ENCODE assay signal across 35 cellular contexts in genomic region chr2:120461546-120462537, GRCh38.
"Had no signal": no experiment of that assay in that cellular context is flagged by ENCODE, and none has a peak within 500 bp of the region (broad histone marks: within the 10 kb centered on the region; RNA-seq: fewer than 3 reads in every experiment).

No MANE protein-coding gene starts in this region.

- H3K4me2 ChIP-seq: PC-9 had no signal

- H3K4me3 ChIP-seq: PC-9 had no signal

- H3K27ac ChIP-seq: PC-9, RWPE1, VCaP had no signal

- ATAC-seq: activated CD8-positive, alpha-beta T cell treated with anti-CD3 and anti-CD28 coated beads for 36 hours; activated T-cell treated with anti-CD3 and anti-CD28 coated beads, Interleukin-2, amount 50 U/mL, for 72 hours; activated T-helper 17 cell treated with anti-CD3 and anti-CD28 coated beads, Interleukin-2, amount 50 U/mL, for 72 hours; Right ventricle myocardium inferior; SK-N-SH treated with all-trans-retinoic acid at 6 μM for 48 hours had no signal

- FAIRE-seq: astrocyte, bronchial epithelial cell, RCC 7860 had no signal

- H2AFZ ChIP-seq: PC-9 had no signal

- DNase-seq: activated CD4-positive, alpha-beta T cell treated with anti-CD3 and anti-CD28 coated beads for 1 hour; activated CD4-positive, alpha-beta T cell treated with anti-CD3 and anti-CD28 coated beads for 48 hours; activated CD4-positive, CD25-positive, alpha-beta regulatory T cell; activated CD8-positive, alpha-beta T cell treated with anti-CD3 and anti-CD28 coated beads for 36 hours; activated effector memory CD4-positive, alpha-beta T cell treated with anti-CD3 and anti-CD28 coated beads, Interleukin-2, amount 50 U/mL, for 16 hours; activated naive CD4-positive, alpha-beta T cell; activated naive CD8-positive, alpha-beta T cell treated with anti-CD3 and anti-CD28 coated beads, Interleukin-2, amount 10 ng/mL, durations not matched to agents 7 days and 5 days; activated T-cell treated with anti-CD3 and anti-CD28 coated beads, Interleukin-2, amount 50 U/mL, for 1 hour; activated T-cell treated with anti-CD3 and anti-CD28 coated beads, Interleukin-2, amount 50 U/mL, for 72 hours; amygdala; central memory CD4-positive, alpha-beta T cell; NCI-H1092 treated with DMSO at 0.1 percent for 48 hours; NCI-H1417; NCI-H146; NCI-H187; NCI-H2029 treated with DMSO at 0.1 percent for 48 hours; NCI-H2107; NCI-H2171; NCI-H510A; NCI-H526; NCI-H748 treated with DMSO at 0.1 percent for 48 hours; PC-9; SIG-M5; SW 1271; T-helper 1 cell; T-helper 2 cell; T-helper 9 cell had no signal
